Comparison of ENCODE assay signal across 1 cellular context in genomic region chr14:71967709-71968108, GRCh38.
A peak's percentile ranks its signal among the peaks of the same experiment; 100 is the strongest.
TF ChIP-seq lines count a peak whose summit lies in the region.

No MANE protein-coding gene starts in this region.

TF ChIP-seq in GM12878, 131 proteins besides CTCF, POLR2A, EP300 and RAD21 (continued from another document and continues in another):
- no peak for TF ChIP-seq YBX1 (IDR thresholded peaks at IDR 0.05)
- no peak for TF ChIP-seq SMAD5 (IDR thresholded peaks at IDR 0.05; ENCODE audit: low read depth)
- no peak for TF ChIP-seq RELA (IDR thresholded peaks at IDR 0.05; ENCODE audit: borderline replicate concordance, partially characterized antibody)
- no peak for TF ChIP-seq YY1 (IDR thresholded peaks at IDR 0.05; ENCODE audit: low read depth, low read length)
- TF ChIP-seq RCOR1 (conservative IDR thresholded peaks at IDR 0.05; ENCODE audit: low read depth, low read length): no peak
- no peak for TF ChIP-seq HSF1 (IDR thresholded peaks at IDR 0.05; ENCODE audit: low read depth, low read length)
- no peak for TF ChIP-seq JUND (IDR thresholded peaks at IDR 0.05; ENCODE audit: low read depth, low read length)
- TF ChIP-seq TCF12 (IDR thresholded peaks at IDR 0.05; ENCODE audit: low read depth, low read length): 0 out of 2 replicates have a peak, but pooled peaks have one; percentile 10
- TF ChIP-seq RFX5 (IDR thresholded peaks at IDR 0.05; ENCODE audit: low read depth, low read length): no peak
- no peak for TF ChIP-seq KAT2A (conservative IDR thresholded peaks at IDR 0.05; ENCODE audit: control insufficient read depth, low read depth, low read length)
- TF ChIP-seq, protein P1, sequence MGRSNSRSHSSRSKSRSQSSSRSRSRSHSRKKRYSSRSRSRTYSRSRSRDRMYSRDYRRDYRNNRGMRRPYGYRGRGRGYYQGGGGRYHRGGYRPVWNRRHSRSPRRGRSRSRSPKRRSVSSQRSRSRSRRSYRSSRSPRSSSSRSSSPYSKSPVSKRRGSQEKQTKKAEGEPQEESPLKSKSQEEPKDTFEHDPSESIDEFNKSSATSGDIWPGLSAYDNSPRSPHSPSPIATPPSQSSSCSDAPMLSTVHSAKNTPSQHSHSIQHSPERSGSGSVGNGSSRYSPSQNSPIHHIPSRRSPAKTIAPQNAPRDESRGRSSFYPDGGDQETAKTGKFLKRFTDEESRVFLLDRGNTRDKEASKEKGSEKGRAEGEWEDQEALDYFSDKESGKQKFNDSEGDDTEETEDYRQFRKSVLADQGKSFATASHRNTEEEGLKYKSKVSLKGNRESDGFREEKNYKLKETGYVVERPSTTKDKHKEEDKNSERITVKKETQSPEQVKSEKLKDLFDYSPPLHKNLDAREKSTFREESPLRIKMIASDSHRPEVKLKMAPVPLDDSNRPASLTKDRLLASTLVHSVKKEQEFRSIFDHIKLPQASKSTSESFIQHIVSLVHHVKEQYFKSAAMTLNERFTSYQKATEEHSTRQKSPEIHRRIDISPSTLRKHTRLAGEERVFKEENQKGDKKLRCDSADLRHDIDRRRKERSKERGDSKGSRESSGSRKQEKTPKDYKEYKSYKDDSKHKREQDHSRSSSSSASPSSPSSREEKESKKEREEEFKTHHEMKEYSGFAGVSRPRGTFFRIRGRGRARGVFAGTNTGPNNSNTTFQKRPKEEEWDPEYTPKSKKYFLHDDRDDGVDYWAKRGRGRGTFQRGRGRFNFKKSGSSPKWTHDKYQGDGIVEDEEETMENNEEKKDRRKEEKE (IDR thresholded peaks at IDR 0.05): no peak
- peak; percentile 34 for TF ChIP-seq MEF2B (IDR thresholded peaks at IDR 0.05; ENCODE audit: partially characterized antibody, poor library complexity, severe bottlenecking)
- no peak for TF ChIP-seq STAT1 (conservative IDR thresholded peaks at IDR 0.05)
- TF ChIP-seq, protein P2, sequence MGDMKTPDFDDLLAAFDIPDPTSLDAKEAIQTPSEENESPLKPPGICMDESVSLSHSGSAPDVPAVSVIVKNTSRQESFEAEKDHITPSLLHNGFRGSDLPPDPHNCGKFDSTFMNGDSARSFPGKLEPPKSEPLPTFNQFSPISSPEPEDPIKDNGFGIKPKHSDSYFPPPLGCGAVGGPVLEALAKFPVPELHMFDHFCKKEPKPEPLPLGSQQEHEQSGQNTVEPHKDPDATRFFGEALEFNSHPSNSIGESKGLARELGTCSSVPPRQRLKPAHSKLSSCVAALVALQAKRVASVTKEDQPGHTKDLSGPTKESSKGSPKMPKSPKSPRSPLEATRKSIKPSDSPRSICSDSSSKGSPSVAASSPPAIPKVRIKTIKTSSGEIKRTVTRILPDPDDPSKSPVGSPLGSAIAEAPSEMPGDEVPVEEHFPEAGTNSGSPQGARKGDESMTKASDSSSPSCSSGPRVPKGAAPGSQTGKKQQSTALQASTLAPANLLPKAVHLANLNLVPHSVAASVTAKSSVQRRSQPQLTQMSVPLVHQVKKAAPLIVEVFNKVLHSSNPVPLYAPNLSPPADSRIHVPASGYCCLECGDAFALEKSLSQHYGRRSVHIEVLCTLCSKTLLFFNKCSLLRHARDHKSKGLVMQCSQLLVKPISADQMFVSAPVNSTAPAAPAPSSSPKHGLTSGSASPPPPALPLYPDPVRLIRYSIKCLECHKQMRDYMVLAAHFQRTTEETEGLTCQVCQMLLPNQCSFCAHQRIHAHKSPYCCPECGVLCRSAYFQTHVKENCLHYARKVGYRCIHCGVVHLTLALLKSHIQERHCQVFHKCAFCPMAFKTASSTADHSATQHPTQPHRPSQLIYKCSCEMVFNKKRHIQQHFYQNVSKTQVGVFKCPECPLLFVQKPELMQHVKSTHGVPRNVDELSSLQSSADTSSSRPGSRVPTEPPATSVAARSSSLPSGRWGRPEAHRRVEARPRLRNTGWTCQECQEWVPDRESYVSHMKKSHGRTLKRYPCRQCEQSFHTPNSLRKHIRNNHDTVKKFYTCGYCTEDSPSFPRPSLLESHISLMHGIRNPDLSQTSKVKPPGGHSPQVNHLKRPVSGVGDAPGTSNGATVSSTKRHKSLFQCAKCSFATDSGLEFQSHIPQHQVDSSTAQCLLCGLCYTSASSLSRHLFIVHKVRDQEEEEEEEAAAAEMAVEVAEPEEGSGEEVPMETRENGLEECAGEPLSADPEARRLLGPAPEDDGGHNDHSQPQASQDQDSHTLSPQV (IDR thresholded peaks at IDR 0.05): 0 out of 2 replicates have a peak, but pooled peaks have one; percentile 14
- no peak for TF ChIP-seq CREB1 (IDR thresholded peaks at IDR 0.05; ENCODE audit: low read depth)
- TF ChIP-seq SMC3 (IDR thresholded peaks at IDR 0.05; ENCODE audit: borderline replicate concordance, low read length): no peak
- peak; percentile 55; the same call in 1 of the 2 replicates for TF ChIP-seq RELB (IDR thresholded peaks at IDR 0.05; ENCODE audit: low read depth)
- peak; percentile 77 for TF ChIP-seq JUNB (IDR thresholded peaks at IDR 0.05)
- peak; percentile 72 for TF ChIP-seq ATF2 (IDR thresholded peaks at IDR 0.05; ENCODE audit: low read length)
- TF ChIP-seq IRF3 (IDR thresholded peaks at IDR 0.05): no peak
- TF ChIP-seq SMARCA5 (IDR thresholded peaks at IDR 0.05): no peak; the same call in 1 of the 2 replicates
- TF ChIP-seq IRF4 (IDR thresholded peaks at IDR 0.05; ENCODE audit: low read depth, low read length): no peak
- TF ChIP-seq, protein P3, sequence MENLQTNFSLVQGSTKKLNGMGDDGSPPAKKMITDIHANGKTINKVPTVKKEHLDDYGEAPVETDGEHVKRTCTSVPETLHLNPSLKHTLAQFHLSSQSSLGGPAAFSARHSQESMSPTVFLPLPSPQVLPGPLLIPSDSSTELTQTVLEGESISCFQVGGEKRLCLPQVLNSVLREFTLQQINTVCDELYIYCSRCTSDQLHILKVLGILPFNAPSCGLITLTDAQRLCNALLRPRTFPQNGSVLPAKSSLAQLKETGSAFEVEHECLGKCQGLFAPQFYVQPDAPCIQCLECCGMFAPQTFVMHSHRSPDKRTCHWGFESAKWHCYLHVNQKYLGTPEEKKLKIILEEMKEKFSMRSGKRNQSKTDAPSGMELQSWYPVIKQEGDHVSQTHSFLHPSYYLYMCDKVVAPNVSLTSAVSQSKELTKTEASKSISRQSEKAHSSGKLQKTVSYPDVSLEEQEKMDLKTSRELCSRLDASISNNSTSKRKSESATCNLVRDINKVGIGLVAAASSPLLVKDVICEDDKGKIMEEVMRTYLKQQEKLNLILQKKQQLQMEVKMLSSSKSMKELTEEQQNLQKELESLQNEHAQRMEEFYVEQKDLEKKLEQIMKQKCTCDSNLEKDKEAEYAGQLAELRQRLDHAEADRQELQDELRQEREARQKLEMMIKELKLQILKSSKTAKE (IDR thresholded peaks at IDR 0.05; ENCODE audit: low read depth, poor library complexity, severe bottlenecking): peak; percentile 30
- TF ChIP-seq RB1 (IDR thresholded peaks at IDR 0.05; ENCODE audit: borderline replicate concordance): no peak
- no peak for TF ChIP-seq HDGF (IDR thresholded peaks at IDR 0.05)
- TF ChIP-seq SUPT20H (IDR thresholded peaks at IDR 0.05; ENCODE audit: borderline replicate concordance, control insufficient read depth, low read depth, low read length): no peak
- no peak for TF ChIP-seq ZSCAN29 (IDR thresholded peaks at IDR 0.05)
- TF ChIP-seq MEF2A (IDR thresholded peaks at IDR 0.05; ENCODE audit: insufficient read depth, low read depth, low read length): no peak
- TF ChIP-seq EZH2 (IDR thresholded peaks at IDR 0.05; ENCODE audit: borderline replicate concordance, control insufficient read depth, low read depth, low read length): no peak
- TF ChIP-seq, protein P4, sequence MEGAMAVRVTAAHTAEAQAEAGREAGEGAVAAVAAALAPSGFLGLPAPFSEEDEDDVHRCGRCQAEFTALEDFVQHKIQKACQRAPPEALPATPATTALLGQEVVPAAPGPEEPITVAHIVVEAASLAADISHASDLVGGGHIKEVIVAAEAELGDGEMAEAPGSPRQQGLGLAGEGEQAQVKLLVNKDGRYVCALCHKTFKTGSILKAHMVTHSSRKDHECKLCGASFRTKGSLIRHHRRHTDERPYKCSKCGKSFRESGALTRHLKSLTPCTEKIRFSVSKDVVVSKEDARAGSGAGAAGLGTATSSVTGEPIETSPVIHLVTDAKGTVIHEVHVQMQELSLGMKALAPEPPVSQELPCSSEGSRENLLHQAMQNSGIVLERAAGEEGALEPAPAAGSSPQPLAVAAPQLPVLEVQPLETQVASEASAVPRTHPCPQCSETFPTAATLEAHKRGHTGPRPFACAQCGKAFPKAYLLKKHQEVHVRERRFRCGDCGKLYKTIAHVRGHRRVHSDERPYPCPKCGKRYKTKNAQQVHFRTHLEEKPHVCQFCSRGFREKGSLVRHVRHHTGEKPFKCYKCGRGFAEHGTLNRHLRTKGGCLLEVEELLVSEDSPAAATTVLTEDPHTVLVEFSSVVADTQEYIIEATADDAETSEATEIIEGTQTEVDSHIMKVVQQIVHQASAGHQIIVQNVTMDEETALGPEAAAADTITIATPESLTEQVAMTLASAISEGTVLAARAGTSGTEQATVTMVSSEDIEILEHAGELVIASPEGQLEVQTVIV (IDR thresholded peaks at IDR 0.05; ENCODE audit: borderline replicate concordance, partially characterized antibody): no peak
- TF ChIP-seq CHD4 (IDR thresholded peaks at IDR 0.05): no peak
- no peak for TF ChIP-seq MAX (IDR thresholded peaks at IDR 0.05; ENCODE audit: low read depth, low read length)
- TF ChIP-seq GABPA (IDR thresholded peaks at IDR 0.05; ENCODE audit: low read depth): no peak
- TF ChIP-seq IKZF2 (IDR thresholded peaks at IDR 0.05): peak; percentile 65 to 72
- no peak for TF ChIP-seq GATAD2B (conservative IDR thresholded peaks at IDR 0.05; ENCODE audit: low read depth)
- no peak for TF ChIP-seq MYB (IDR thresholded peaks at IDR 0.05; ENCODE audit: borderline replicate concordance, low read depth, low read length)
- TF ChIP-seq BCL3 (IDR thresholded peaks at IDR 0.05; ENCODE audit: borderline replicate concordance, insufficient read depth, low read depth, low read length, poor library complexity, severe bottlenecking): peak; percentile 55
- no peak for TF ChIP-seq SIX5 (IDR thresholded peaks at IDR 0.05; ENCODE audit: low read depth, low read length, severe bottlenecking)
- no peak for TF ChIP-seq ZNF384 (IDR thresholded peaks at IDR 0.05; ENCODE audit: borderline replicate concordance, low read depth, low read length)
- no peak for TF ChIP-seq ASH2L (IDR thresholded peaks at IDR 0.05; ENCODE audit: borderline replicate concordance, low read depth)
- no peak for TF ChIP-seq MTA3 (IDR thresholded peaks at IDR 0.05; ENCODE audit: borderline replicate concordance, low read length)
- peak; percentile 68 for TF ChIP-seq DPF2 (IDR thresholded peaks at IDR 0.05)
- TF ChIP-seq CBX3 (IDR thresholded peaks at IDR 0.05; ENCODE audit: borderline replicate concordance, low read depth): no peak
- peak; percentile 65 for TF ChIP-seq IKZF1 (conservative IDR thresholded peaks at IDR 0.05)
- no peak; the same call in 1 of the 2 replicates for TF ChIP-seq RAD51 (IDR thresholded peaks at IDR 0.05)
- no peak for TF ChIP-seq POLR2AphosphoS5 (IDR thresholded peaks at IDR 0.05; ENCODE audit: low read length)
- peak; percentile 82 for TF ChIP-seq ATF7 (IDR thresholded peaks at IDR 0.05; ENCODE audit: low read depth)
- no peak for TF ChIP-seq WRNIP1 (IDR thresholded peaks at IDR 0.05; ENCODE audit: borderline replicate concordance, low read depth, low read length)
